1 cellular context compared by ENCODE assay signal in genomic region chr16:89602273-89602951, GRCh38.
TF ChIP-seq lines count a peak whose summit lies in the region.

No MANE protein-coding gene starts in this region.

TF ChIP-seq in HEK293, 187 proteins besides CTCF, POLR2A, EP300 and RAD21 (continued from another document):
- TF ChIP-seq ZNF530 (tag by site-specific recombination; IDR thresholded peaks at IDR 0.05; ENCODE audit: low read depth) = no peak
- TF ChIP-seq ZNF221 (tag by site-specific recombination; IDR thresholded peaks at IDR 0.05; ENCODE audit: borderline replicate concordance) = no peak
- TF ChIP-seq ZFP41 (tag by site-specific recombination; IDR thresholded peaks at IDR 0.05; ENCODE audit: borderline replicate concordance) = no peak
- TF ChIP-seq FEZF1 (tag by site-specific recombination; IDR thresholded peaks at IDR 0.05) = 0 out of 2 replicates have a peak, but pooled peaks have one; percentile 11
- TF ChIP-seq ZSCAN18 (tag by site-specific recombination; IDR thresholded peaks at IDR 0.05) = no peak
- no peak for TF ChIP-seq ZNF211 (tag by site-specific recombination; IDR thresholded peaks at IDR 0.05; ENCODE audit: low read depth)
- TF ChIP-seq ZBTB49 (tag by site-specific recombination; IDR thresholded peaks at IDR 0.05; ENCODE audit: low read depth) = no peak
- TF ChIP-seq ZNF792 (tag by site-specific recombination; IDR thresholded peaks at IDR 0.05) = no peak
- no peak for TF ChIP-seq ZNF510 (tag by site-specific recombination; IDR thresholded peaks at IDR 0.05; ENCODE audit: insufficient replicate concordance)
- TF ChIP-seq SP2 (tag by site-specific recombination; IDR thresholded peaks at IDR 0.05) = 0 out of 2 replicates have a peak, but pooled peaks have one; percentile 20
- no peak for TF ChIP-seq GLI4 (tag by site-specific recombination; IDR thresholded peaks at IDR 0.05)
- no peak for TF ChIP-seq ZNF23 (tag by site-specific recombination; IDR thresholded peaks at IDR 0.05; ENCODE audit: borderline replicate concordance)
